Comparison of ENCODE assay signal across 1 cellular context in the genomic region with DNA sequence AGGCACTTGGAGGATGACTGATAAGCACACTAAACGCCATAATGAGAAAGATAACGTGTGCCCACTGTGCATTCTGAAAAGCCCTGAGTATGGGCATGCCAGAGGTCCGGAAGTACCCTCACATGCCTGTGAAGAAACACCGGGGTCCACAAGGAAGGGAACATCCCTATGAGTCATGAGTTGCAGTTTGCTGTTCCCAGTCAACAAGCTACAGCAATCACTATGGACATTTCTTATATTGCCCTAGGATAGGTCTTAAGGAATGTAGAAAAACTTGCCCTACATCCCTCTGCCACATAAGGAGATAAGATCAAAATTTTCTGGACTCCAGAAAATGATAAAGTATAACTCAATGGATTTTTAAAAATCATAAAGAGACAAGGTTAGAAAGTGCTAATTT.
TF ChIP-seq lines count a peak whose summit lies in the region.

No MANE protein-coding gene starts in this region.

TF ChIP-seq in HCT116, 20 proteins besides CTCF, POLR2A, EP300 and RAD21:
- TF ChIP-seq EZH2phosphoT487 (IDR thresholded peaks at IDR 0.05; ENCODE audit: borderline replicate concordance) (no peak), SP1 (IDR thresholded peaks at IDR 0.05; ENCODE audit: low read depth) (peak; percentile 27; the same call in 1 of the 2 replicates)
TF ChIP-seq in HCT116: peak in this region for 1.
